ENCODE assay signal across 30 cellular contexts in genomic region chr10:45439873-45440272, GRCh38.
DNase-seq lines count a peak whose midpoint lies in the region; ATAC-seq and TF ChIP-seq lines count a peak whose summit lies in the region.
"Had no signal": no experiment of that assay in that cellular context is flagged by ENCODE, and none has a peak within 500 bp of the region (broad histone marks: within the 10 kb centered on the region; RNA-seq: fewer than 3 reads in every experiment).

No MANE protein-coding gene starts in this region.

- peaks cover 11% of the 10 kb centered on the region for H3K36me3 Mint-ChIP-seq in activated CD8-positive, alpha-beta memory T cell treated with anti-CD3 and anti-CD28 coated beads, Interleukin-2, amount 10 ng/mL, durations not matched to agents 7 days and 5 days
- H3K36me3 Mint-ChIP-seq: CD8-positive, alpha-beta T cell; immature natural killer cell; mesothelial cell of epicardium had no signal

- H3K27ac ChIP-seq in WERI-Rb-1 (peak overlapping the region; percentile 26; the same call in 1 of the 2 replicates), mesendoderm (ENCODE audit: low read depth, low read length) (no peak overlapping the region), transverse colon (no peak overlapping the region)
- H3K27ac ChIP-seq: KMS-11, left lung, ovary, SJCRH30, spleen, uterus had no signal

- peak overlapping the region; percentile 35 for H3K27ac Mint-ChIP-seq in activated CD8-positive, alpha-beta memory T cell treated with anti-CD3 and anti-CD28 coated beads, Interleukin-2, amount 10 ng/mL, durations not matched to agents 7 days and 5 days
- peak overlapping the region; percentile 68 to 91 for H3K27ac Mint-ChIP-seq in stimulated activated naive CD8-positive, alpha-beta T cell treated with anti-CD3 and anti-CD28 coated beads, Interleukin-15, amount 100 ng/mL, for 72 hours
- H3K27ac Mint-ChIP-seq: immature natural killer cell, mesothelial cell of epicardium had no signal

- TF ChIP-seq CTCF in WERI-Rb-1 (IDR thresholded peaks at IDR 0.05; ENCODE audit: low read depth, low read length) (no peak), transverse colon (IDR thresholded peaks at IDR 0.05) (no peak)

- H3K4me2 ChIP-seq in mesendoderm (ENCODE audit: low read length) = no peak overlapping the region
- H3K4me2 ChIP-seq: KMS-11 had no signal

- H3K9ac ChIP-seq in mesendoderm (ENCODE audit: low read length) = no peak overlapping the region
- H3K9ac ChIP-seq: KMS-11 had no signal

- TF ChIP-seq POLR2A in transverse colon (IDR thresholded peaks at IDR 0.05) = no peak

- CTCF ChIA-PET in activated CD8-positive, alpha-beta memory T cell treated with anti-CD3 and anti-CD28 coated beads, Interleukin-2, amount 10 ng/mL, durations not matched to agents 7 days and 5 days (lab: Charles Lee) = interaction anchor here (1.9 kb wide), 1 partner anchor 25 kb away, joined by 7 read pairs; no protein-coding TSS in a partner anchor

- no peak overlapping the region for H3K4me3 Mint-ChIP-seq in activated CD8-positive, alpha-beta memory T cell treated with anti-CD3 and anti-CD28 coated beads, Interleukin-2, amount 10 ng/mL, durations not matched to agents 7 days and 5 days
- no peak overlapping the region for H3K4me3 Mint-ChIP-seq in stimulated activated naive CD8-positive, alpha-beta T cell treated with anti-CD3 and anti-CD28 coated beads, Interleukin-15, amount 100 ng/mL, for 72 hours
- H3K4me3 Mint-ChIP-seq: activated CD8-positive, alpha-beta T cell treated with anti-CD3 and anti-CD28 coated beads for 36 hours; CD8-positive, alpha-beta T cell; immature natural killer cell; mesothelial cell of epicardium had no signal

- H3K4ac ChIP-seq in mesendoderm (ENCODE audit: low read depth, low read length) = no peak overlapping the region

- intact Hi-C loops in transverse colon (cut with DNase I; ENCODE audit: low total_unique reads) = no loop called here

- no peak overlapping the region for H2AK5ac ChIP-seq in mesendoderm (ENCODE audit: low read length)

- H3K27me3 Mint-ChIP-seq in activated CD8-positive, alpha-beta memory T cell treated with anti-CD3 and anti-CD28 coated beads, Interleukin-2, amount 10 ng/mL, durations not matched to agents 7 days and 5 days = no peaks in the 10 kb centered on the region
- H3K27me3 Mint-ChIP-seq in stimulated activated naive CD8-positive, alpha-beta T cell treated with anti-CD3 and anti-CD28 coated beads, Interleukin-15, amount 100 ng/mL, for 72 hours = peaks cover 8% of the 10 kb centered on the region
- H3K27me3 Mint-ChIP-seq: activated CD8-positive, alpha-beta T cell treated with anti-CD3 and anti-CD28 coated beads for 36 hours; naive B cell had no signal

- H3K79me1 ChIP-seq in mesendoderm (ENCODE audit: low read length) = no peaks in the 10 kb centered on the region

- H2BK120ac ChIP-seq in mesendoderm (ENCODE audit: low read depth, low read length) = no peak overlapping the region

- peak; percentile 18 for DNase-seq in activated CD8-positive, alpha-beta memory T cell treated with anti-CD3 and anti-CD28 coated beads, Interleukin-2, amount 10 ng/mL, durations not matched to agents 7 days and 5 days
- DNase-seq in activated CD8-positive, alpha-beta memory T cell treated with anti-CD3 and anti-CD28 coated beads, Interleukin-2, amount 50 U/mL, for 48 hours = no peak
- DNase-seq in WERI-Rb-1 = peak; percentile 44
- peak; percentile 28 for DNase-seq in mesendoderm
- DNase-seq in stimulated activated naive CD8-positive, alpha-beta T cell treated with anti-CD3 and anti-CD28 coated beads, Interleukin-15, amount 100 ng/mL, for 72 hours = no peak
- no peak for DNase-seq in transverse colon
- no peak for DNase-seq in stimulated activated CD4-positive, alpha-beta T cell treated with anti-CD3 and anti-CD28 coated beads, Interleukin-4, amount 100 ng/mL, for 24 hours
- DNase-seq: 8988T; activated CD8-positive, alpha-beta T cell treated with anti-CD3 and anti-CD28 coated beads for 36 hours; activated effector memory CD4-positive, alpha-beta T cell treated with anti-CD3 and anti-CD28 coated beads, Interleukin-2, amount 50 U/mL, for 16 hours; central memory CD4-positive, alpha-beta T cell; dermis blood vessel endothelial cell; HCEC 1CT; hypothalamus; immature natural killer cell; left lung; naive B cell; NCI-H1417; NCI-H2081 treated with DMSO at 0.1 percent for 48 hours; NCI-H345; NCI-H748 treated with DMSO at 0.1 percent for 48 hours; ovary; SJCRH30; spleen; uterus had no signal

- H3K9me3 Mint-ChIP-seq in activated CD8-positive, alpha-beta memory T cell treated with anti-CD3 and anti-CD28 coated beads, Interleukin-2, amount 10 ng/mL, durations not matched to agents 7 days and 5 days (ENCODE audit: low read depth) = no peaks in the 10 kb centered on the region
- H3K9me3 Mint-ChIP-seq in stimulated activated naive CD8-positive, alpha-beta T cell treated with anti-CD3 and anti-CD28 coated beads, Interleukin-15, amount 100 ng/mL, for 72 hours = no peaks in the 10 kb centered on the region
- H3K9me3 Mint-ChIP-seq: activated CD8-positive, alpha-beta T cell treated with anti-CD3 and anti-CD28 coated beads for 36 hours; CD8-positive, alpha-beta T cell; immature natural killer cell had no signal

- no peak overlapping the region for H3K4me3 ChIP-seq in WERI-Rb-1 (ENCODE audit: low read depth, low read length)
- H3K4me3 ChIP-seq in mesendoderm (ENCODE audit: low read length) = no peak overlapping the region
- H3K4me3 ChIP-seq in transverse colon = no peak overlapping the region
- H3K4me3 ChIP-seq: left lung, ovary, SJCRH30, spleen, uterus had no signal

- no peak overlapping the region for H4K8ac ChIP-seq in mesendoderm (ENCODE audit: low read depth, low read length)

- WGBS in mesendoderm (ENCODE audit: extremely low coverage, insufficient coverage, low lambda C conversion rate) = no CpG with 5 or more reads among the region's 7 CpGs
- 62% methylated on average over 7 of the region's 7 CpGs; no CpG with 5 or more reads in 1 of the 2 donors for WGBS in transverse colon (ENCODE audit: low coverage in 1 of 2), 2 donors

- H3K27me3 ChIP-seq in WERI-Rb-1 (ENCODE audit: insufficient read depth, low read depth, severe bottlenecking) (no peaks in the 10 kb centered on the region), mesendoderm (ENCODE audit: insufficient read depth, low read length, poor library complexity) (no peaks in the 10 kb centered on the region), transverse colon (no peaks in the 10 kb centered on the region)
- H3K27me3 ChIP-seq: ovary, SJCRH30, uterus had no signal

- in situ Hi-C loops in transverse colon (cut with MboI; ENCODE audit: low pct_ligation_motif_present in 1 of 4, low pct_unique_long_range_greater_than_20kb in 1 of 4, low sequenced_read_pairs in 3 of 4) = no loop called here

- H3K79me2 ChIP-seq in mesendoderm (ENCODE audit: control insufficient read depth, insufficient read depth, low read length) = no peaks in the 10 kb centered on the region

- no peak overlapping the region for H3K18ac ChIP-seq in mesendoderm (ENCODE audit: low read length)

- no peaks in the 10 kb centered on the region for H3K36me3 ChIP-seq in WERI-Rb-1
- H3K36me3 ChIP-seq in mesendoderm (ENCODE audit: control insufficient read depth, insufficient read depth, low read length) = no peaks in the 10 kb centered on the region
- no peaks in the 10 kb centered on the region for H3K36me3 ChIP-seq in transverse colon
- H3K36me3 ChIP-seq: ovary, SJCRH30, uterus had no signal

- H3K23ac ChIP-seq in mesendoderm (ENCODE audit: low read length) = no peak overlapping the region

- ATAC-seq in activated CD8-positive, alpha-beta memory T cell treated with anti-CD3 and anti-CD28 coated beads, Interleukin-2, amount 10 ng/mL, durations not matched to agents 7 days and 5 days = no peak
- no peak for ATAC-seq in stimulated activated naive CD8-positive, alpha-beta T cell treated with anti-CD3 and anti-CD28 coated beads, Interleukin-15, amount 100 ng/mL, for 72 hours
- ATAC-seq in HG03432 (IDR thresholded peaks at IDR 0.05; ENCODE audit: unreplicated experiment) = no peak
- ATAC-seq: activated CD4-positive, CD25-positive, alpha-beta regulatory T cell treated with anti-CD3 and anti-CD28 coated beads, Interleukin-2, amount 50 U/mL, for 24 hours; activated CD8-positive, alpha-beta T cell treated with anti-CD3 and anti-CD28 coated beads for 36 hours; CD8-positive, alpha-beta T cell; left lung had no signal

- no peak overlapping the region for H2BK5ac ChIP-seq in mesendoderm (ENCODE audit: low read length)

- H3K9me3 ChIP-seq in WERI-Rb-1 (ENCODE audit: severe bottlenecking) (peaks cover 2% of the 10 kb centered on the region), transverse colon (no peaks in the 10 kb centered on the region)
- H3K9me3 ChIP-seq: left lung, ovary, SJCRH30, spleen, uterus had no signal

- no peak for TF ChIP-seq EP300 in transverse colon (IDR thresholded peaks at IDR 0.05; ENCODE audit: low read depth)

- H3K4me1 Mint-ChIP-seq in activated CD8-positive, alpha-beta memory T cell treated with anti-CD3 and anti-CD28 coated beads, Interleukin-2, amount 10 ng/mL, durations not matched to agents 7 days and 5 days = peaks cover 5% of the 10 kb centered on the region
- H3K4me1 Mint-ChIP-seq in stimulated activated naive CD8-positive, alpha-beta T cell treated with anti-CD3 and anti-CD28 coated beads, Interleukin-15, amount 100 ng/mL, for 72 hours = peaks cover 6% of the 10 kb centered on the region
- H3K4me1 Mint-ChIP-seq: immature natural killer cell, mesothelial cell of epicardium had no signal

- no peak overlapping the region for H4K5ac ChIP-seq in mesendoderm (ENCODE audit: low read length)

- H2BK15ac ChIP-seq in mesendoderm (replicated peaks; ENCODE audit: low read depth) = no peak overlapping the region

- H3K56ac ChIP-seq in mesendoderm (ENCODE audit: low read length) = peak overlapping the region; percentile 35

- H3K4me1 ChIP-seq in mesendoderm (ENCODE audit: control insufficient read depth, low read depth, low read length) = no peaks in the 10 kb centered on the region
- no peaks in the 10 kb centered on the region for H3K4me1 ChIP-seq in transverse colon
- H3K4me1 ChIP-seq: SJCRH30, uterus had no signal

Comparison
In these comparisons a context has a peak if more than half of its experiments do, and no peak if none do; other contexts are left out.
1. DNase-seq: peak in activated CD8-positive, alpha-beta memory T cell treated with anti-CD3 and anti-CD28 coated beads, Interleukin-2, amount 10 ng/mL, durations not matched to agents 7 days and 5 days (single experiment), WERI-Rb-1 (single experiment) and mesendoderm (single experiment); none in activated CD8-positive, alpha-beta memory T cell treated with anti-CD3 and anti-CD28 coated beads, Interleukin-2, amount 50 U/mL, for 48 hours (single experiment), stimulated activated naive CD8-positive, alpha-beta T cell treated with anti-CD3 and anti-CD28 coated beads, Interleukin-15, amount 100 ng/mL, for 72 hours (0 of 2), transverse colon (single experiment) and stimulated activated CD4-positive, alpha-beta T cell treated with anti-CD3 and anti-CD28 coated beads, Interleukin-4, amount 100 ng/mL, for 24 hours (single experiment).